ENCODE assay signal across 10 cellular contexts in the genomic region with DNA sequence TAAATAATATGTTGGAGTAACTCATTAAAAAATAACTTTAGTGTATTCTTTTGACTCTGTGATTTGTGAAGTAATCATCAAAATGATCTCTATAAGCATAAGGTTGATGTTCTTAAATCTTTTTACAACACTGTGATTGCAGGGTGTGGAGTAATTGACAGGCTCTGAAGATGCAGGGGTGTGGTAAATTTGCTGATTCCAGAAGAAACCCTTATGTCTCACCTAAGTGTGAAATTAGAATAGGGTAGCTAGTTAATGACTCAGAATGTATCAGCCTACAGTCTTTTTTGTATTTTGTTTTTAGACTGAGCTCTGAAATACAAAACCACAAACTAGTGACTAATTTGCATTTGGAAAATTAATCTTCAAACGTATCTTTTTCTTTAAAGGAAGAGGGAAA. TPM values are rescaled to one million over a fixed set of nuclear protein-coding genes. Genes with fewer than 3 reads are reported as not detected.
DNase-seq lines count a peak whose midpoint lies in the region; ATAC-seq and TF ChIP-seq lines count a peak whose summit lies in the region.
"Had no signal": no experiment of that assay in that cellular context is flagged by ENCODE, and none has a peak within 500 bp of the region (broad histone marks: within the 10 kb centered on the region; RNA-seq: fewer than 3 reads in every experiment).

No MANE protein-coding gene starts in this region.

- H3K79me1 ChIP-seq in H9 (ENCODE audit: insufficient read depth, low read depth, low read length, poor library complexity, severe bottlenecking): no peaks in the 10 kb centered on the region

- peak overlapping the region; percentile 67 for H3K4me3 Mint-ChIP-seq in activated naive CD8-positive, alpha-beta T cell
- H3K4me3 Mint-ChIP-seq in H9: no peak overlapping the region

- no peaks in the 10 kb centered on the region for H3K27me3 Mint-ChIP-seq in activated naive CD8-positive, alpha-beta T cell
- no peaks in the 10 kb centered on the region for H3K27me3 Mint-ChIP-seq in H9 (ENCODE audit: low read depth)

- no peaks in the 10 kb centered on the region for H4K20me1 ChIP-seq in H9 (ENCODE audit: control insufficient read depth, insufficient read depth, insufficient read length)

- H3K36me3 Mint-ChIP-seq in activated naive CD8-positive, alpha-beta T cell: peaks cover 14% of the 10 kb centered on the region
- peaks cover 0 to 17% (median 5%) of the 10 kb centered on the region in 3 experiments; a peak in 4 of 7 replicates for H3K36me3 Mint-ChIP-seq in H9 (ENCODE audit: insufficient read depth in 1 of 3, low read depth in 3 of 3)

- H4K91ac ChIP-seq in H9 (ENCODE audit: insufficient read length, low read depth, low read length): no peak overlapping the region

- H3K4me3 ChIP-seq in WERI-Rb-1 (ENCODE audit: low read depth, low read length): no peak overlapping the region
- H3K4me3 ChIP-seq: cardiac muscle cell had no signal

- peak; percentile 8 for DNase-seq in stimulated activated CD4-positive, alpha-beta T cell treated with anti-CD3 and anti-CD28 coated beads, Interleukin-1b, Interleukin-23, amount 100 ng/mL, for 48 hours
- no peak for DNase-seq in stimulated activated CD4-positive, alpha-beta T cell treated with anti-CD3 and anti-CD28 coated beads, Interleukin-12 subunit alpha, Interleukin-12 subunit beta, amount 100 ng/mL, for 4 hours
- no peak for DNase-seq in effector CD4-positive, alpha-beta T cell
- DNase-seq in WERI-Rb-1: no peak
- DNase-seq in H9: no peak
- DNase-seq: NCI-H510A had no signal

- no peak overlapping the region for H3K14ac ChIP-seq in H9 (ENCODE audit: insufficient read depth, low read length)

- H3K23ac ChIP-seq in H9 (ENCODE audit: insufficient read length, low read depth, low read length): no peak overlapping the region

- H2BK5ac ChIP-seq in H9 (ENCODE audit: insufficient read length, low read length): no peak overlapping the region

- no peaks in the 10 kb centered on the region for H3K9me3 Mint-ChIP-seq in activated naive CD8-positive, alpha-beta T cell (ENCODE audit: low read depth)
- H3K9me3 Mint-ChIP-seq in H9: no peaks in the 10 kb centered on the region

- no peak overlapping the region for H3K9ac ChIP-seq in H9 (ENCODE audit: extremely low read depth, insufficient read length, low read length)

- H2BK120ac ChIP-seq in H9 (ENCODE audit: low read depth, low read length, poor library complexity, severe bottlenecking): no peak overlapping the region

- no CpG with 5 or more reads among the region's 1 CpG for WGBS in H9 (ENCODE audit: extremely low coverage, insufficient read length, low lambda C conversion rate)

- no peak overlapping the region for H3K27ac ChIP-seq in WERI-Rb-1
- no peak overlapping the region for H3K27ac ChIP-seq in H9 (ENCODE audit: insufficient read length, low read depth, low read length)
- H3K27ac ChIP-seq: cardiac muscle cell had no signal

- no peak overlapping the region for H2AFZ ChIP-seq in H9 (ENCODE audit: low read length)

- no peaks in the 10 kb centered on the region for H3K9me3 ChIP-seq in WERI-Rb-1 (ENCODE audit: severe bottlenecking)
- no peaks in the 10 kb centered on the region for H3K9me3 ChIP-seq in H9 (ENCODE audit: control insufficient read depth, low read depth, low read length)

- no peak for TF ChIP-seq CTCF in WERI-Rb-1 (IDR thresholded peaks at IDR 0.05; ENCODE audit: low read depth, low read length)
- no peak for TF ChIP-seq CTCF in H9 (conservative IDR thresholded peaks at IDR 0.05)

- H3K4me1 ChIP-seq in H9 (ENCODE audit: insufficient read depth, low read length): no peaks in the 10 kb centered on the region

- H3T11ph ChIP-seq in H9 (ENCODE audit: low read length): no peak overlapping the region

- H2AK5ac ChIP-seq in H9 (ENCODE audit: insufficient read length, low read length): no peak overlapping the region

- no peak overlapping the region for H4K8ac ChIP-seq in H9 (replicated peaks; ENCODE audit: insufficient read length, low read depth, low read length)

- no peak overlapping the region for H4K5ac ChIP-seq in H9 (ENCODE audit: insufficient read length, low read depth, low read length)

- H2BK20ac ChIP-seq in H9 (ENCODE audit: low read depth, low read length, poor library complexity, severe bottlenecking): no peak overlapping the region

- no peak overlapping the region for H3K4me2 ChIP-seq in H9 (ENCODE audit: insufficient read depth, insufficient read length, low read length)

- H3K4me1 Mint-ChIP-seq in activated naive CD8-positive, alpha-beta T cell (ENCODE audit: low read depth): peaks cover 73% of the 10 kb centered on the region
- peaks cover 27 to 31% of the 10 kb centered on the region in 2 experiments for H3K4me1 Mint-ChIP-seq in H9

- H3K23me2 ChIP-seq in H9 (ENCODE audit: insufficient read length, low read depth, low read length, poor library complexity, severe bottlenecking): no peaks in the 10 kb centered on the region

- no peak overlapping the region for H3K56ac ChIP-seq in H9 (ENCODE audit: insufficient read length, low read depth, low read length)

- ATAC-seq in HG03039 (IDR thresholded peaks at IDR 0.05; ENCODE audit: unreplicated experiment): peak; percentile 82
- ATAC-seq in HG03097 (IDR thresholded peaks at IDR 0.05; ENCODE audit: low FRiP score, unreplicated experiment): no peak

- H3K79me2 ChIP-seq in H9 (ENCODE audit: insufficient read depth, low read length): peaks cover 49% of the 10 kb centered on the region; the same call in 1 of the 2 replicates

- no peak overlapping the region for H3K4ac ChIP-seq in H9 (ENCODE audit: low read depth, low read length)

- H3K27me3 ChIP-seq in WERI-Rb-1 (ENCODE audit: insufficient read depth, low read depth, severe bottlenecking): no peaks in the 10 kb centered on the region
- no peaks in the 10 kb centered on the region for H3K27me3 ChIP-seq in H9 (ENCODE audit: insufficient read depth, low read length)
- H3K27me3 ChIP-seq: cardiac muscle cell had no signal

- no peak overlapping the region for H2BK15ac ChIP-seq in H9 (ENCODE audit: low read depth, low read length)

- H3K18ac ChIP-seq in H9 (ENCODE audit: insufficient read length, low read depth, low read length): no peak overlapping the region

- H2BK12ac ChIP-seq in H9 (ENCODE audit: insufficient read length, low read depth, low read length): no peak overlapping the region

- peaks cover 16% of the 10 kb centered on the region for H3K36me3 ChIP-seq in WERI-Rb-1
- H3K36me3 ChIP-seq: cardiac muscle cell had no signal

- peak overlapping the region; percentile 81 for H3K27ac Mint-ChIP-seq in activated naive CD8-positive, alpha-beta T cell
- H3K27ac Mint-ChIP-seq in H9: no peak overlapping the region

RNA-seq across cellular contexts. Expression of a gene that starts 5.9 kb away (rescaled TPM):
- 57.2 and 59.8 TPM in 2 replicates for total RNA-seq in H9 (2021)

RNA-seq across cellular contexts. Expression of a gene that starts 44.5 kb away (rescaled TPM):
- total RNA-seq in H9 (2021): 154 and 157 TPM in 2 replicates

RNA-seq across cellular contexts. Expression of a gene that starts 45.9 kb away (rescaled TPM):
- 9.1 and 11.9 TPM in 2 replicates for total RNA-seq in H9 (2021)
